In genomic region chr19:940591-941291, GRCh38 we compare ENCODE assay signal across 8 cellular contexts. TPM values are rescaled to one million over a fixed set of nuclear protein-coding genes. Genes with fewer than 3 reads are reported as not detected.
A peak's percentile ranks its signal among the peaks of the same experiment; 100 is the strongest.
DNase-seq lines count a peak whose midpoint lies in the region; ATAC-seq and TF ChIP-seq lines count a peak whose summit lies in the region.

No MANE protein-coding gene starts in this region.

- H3K4me3 ChIP-seq in epithelial cell of esophagus (ENCODE audit: low read length) (peak overlapping the region; percentile 29), tibial nerve (peak overlapping the region; percentile 1 to 45 (median 30))

- peaks cover 17% of the 10 kb centered on the region for H3K36me3 Mint-ChIP-seq in activated CD8-positive, alpha-beta memory T cell treated with anti-CD3 and anti-CD28 coated beads, Interleukin-2, amount 10 ng/mL, durations not matched to agents 7 days and 5 days
- H3K36me3 Mint-ChIP-seq in nephron (ENCODE audit: low read depth), result peaks cover 55% of the 10 kb centered on the region

- CTCF ChIA-PET in activated CD8-positive, alpha-beta memory T cell treated with anti-CD3 and anti-CD28 coated beads, Interleukin-2, amount 10 ng/mL, durations not matched to agents 7 days and 5 days (lab: Charles Lee), result interaction anchor here (1.2 to 3.7 kb wide), 4 partner anchors 17 to 78 kb away, joined by 4 to 18 read pairs (median 8); partner anchors contain the start of gene WDR18

- TF ChIP-seq POLR2A in tibial nerve (IDR thresholded peaks at IDR 0.05), result no peak

- no peaks in the 10 kb centered on the region for H3K9me3 ChIP-seq in tibial nerve

- DNase-seq in NCI-H1417 (lab: John Stamatoyannopoulos, UW) (peak in 2 of 3 experiments; percentile 90 to 97), NCI-H1417 treated with DMSO at 0.1 percent for 48 hours (lab: John Stamatoyannopoulos, UW) (no peak), NCI-H2171 (lab: John Stamatoyannopoulos, UW) (peak; percentile 49), epithelial cell of esophagus (ENCODE audit: low read depth) (peak; percentile 48), tibial nerve (ENCODE audit: low spot score in 2 of 2) (peak; percentile 55 to 59)
- peak; percentile 66 for DNase-seq in activated CD8-positive, alpha-beta memory T cell treated with anti-CD3 and anti-CD28 coated beads, Interleukin-2, amount 10 ng/mL, durations not matched to agents 7 days and 5 days

- H3K9me3 Mint-ChIP-seq in activated CD8-positive, alpha-beta memory T cell treated with anti-CD3 and anti-CD28 coated beads, Interleukin-2, amount 10 ng/mL, durations not matched to agents 7 days and 5 days (ENCODE audit: low read depth), result peaks cover 5% of the 10 kb centered on the region
- no peaks in the 10 kb centered on the region for H3K9me3 Mint-ChIP-seq in nephron

- peak in 1 of 2 donors; percentile 14 for TF ChIP-seq EP300 in tibial nerve (IDR thresholded peaks at IDR 0.05)

- H3K36me3 ChIP-seq in tibial nerve, result no peaks in the 10 kb centered on the region

- 24 to 27% methylated on average over 3 to 21 of the region's 64 CpGs for WGBS in tibial nerve, 2 donors

- H3K27me3 ChIP-seq in tibial nerve, result no peaks in the 10 kb centered on the region

- peak; percentile 64 for ATAC-seq in activated CD8-positive, alpha-beta memory T cell treated with anti-CD3 and anti-CD28 coated beads, Interleukin-2, amount 10 ng/mL, durations not matched to agents 7 days and 5 days
- no peak for ATAC-seq in GM21526 (IDR thresholded peaks at IDR 0.05; ENCODE audit: low FRiP score, unreplicated experiment)

- peaks cover 27% of the 10 kb centered on the region for H3K4me1 Mint-ChIP-seq in activated CD8-positive, alpha-beta memory T cell treated with anti-CD3 and anti-CD28 coated beads, Interleukin-2, amount 10 ng/mL, durations not matched to agents 7 days and 5 days
- peaks cover 29% of the 10 kb centered on the region for H3K4me1 Mint-ChIP-seq in nephron

- peaks cover 0 to 44% (median 15%) of the 10 kb centered on the region in 4 donors for H3K4me1 ChIP-seq in tibial nerve

- H3K4me3 Mint-ChIP-seq in activated CD8-positive, alpha-beta memory T cell treated with anti-CD3 and anti-CD28 coated beads, Interleukin-2, amount 10 ng/mL, durations not matched to agents 7 days and 5 days, result peak overlapping the region; percentile 38
- no peak overlapping the region for H3K4me3 Mint-ChIP-seq in nephron

- no peak overlapping the region for H3K27ac Mint-ChIP-seq in activated CD8-positive, alpha-beta memory T cell treated with anti-CD3 and anti-CD28 coated beads, Interleukin-2, amount 10 ng/mL, durations not matched to agents 7 days and 5 days
- H3K27ac Mint-ChIP-seq in nephron, result peak overlapping the region; percentile 74 to 95 (median 80)

- no peaks in the 10 kb centered on the region for H3K27me3 Mint-ChIP-seq in activated CD8-positive, alpha-beta memory T cell treated with anti-CD3 and anti-CD28 coated beads, Interleukin-2, amount 10 ng/mL, durations not matched to agents 7 days and 5 days
- no peaks in the 10 kb centered on the region for H3K27me3 Mint-ChIP-seq in nephron (ENCODE audit: low read depth)

- TF ChIP-seq CTCF in epithelial cell of esophagus (IDR thresholded peaks at IDR 0.05; ENCODE audit: insufficient read depth, low read depth, low read length, missing control alignments) (no peak), nephron (IDR thresholded peaks at IDR 0.05; ENCODE audit: unreplicated experiment in 3 of 3) (no peak), tibial nerve (IDR thresholded peaks at IDR 0.05) (no peak)

- H3K27ac ChIP-seq in tibial nerve, result peak overlapping the region; percentile 43 to 87 (median 78)

RNA-seq across cellular contexts. Expression of gene ARID3A, which starts 14.9 kb away (rescaled TPM):
- total RNA-seq in activated CD8-positive, alpha-beta memory T cell treated with anti-CD3 and anti-CD28 coated beads, Interleukin-2, amount 10 ng/mL, durations not matched to agents 7 days and 5 days, result 10 to 100 TPM; 30.6 to 35.9 TPM
- total RNA-seq in tibial nerve, result 10 to 100 TPM in 3 of 4 donors, 1 to 10 TPM in 1; 8.1 to 15.3 (median 12.5) TPM

RNA-seq across cellular contexts. Expression of gene KISS1R, which starts 23.6 kb away (rescaled TPM):
- total RNA-seq in activated CD8-positive, alpha-beta memory T cell treated with anti-CD3 and anti-CD28 coated beads, Interleukin-2, amount 10 ng/mL, durations not matched to agents 7 days and 5 days, result 1 to 10 TPM in 1 of 2 experiments, under 1 TPM in 1; 0.66 to 1.1 TPM
- total RNA-seq in tibial nerve, result not detected

RNA-seq across cellular contexts. Expression of gene R3HDM4, which starts 27.7 kb away (rescaled TPM):
- 10 to 100 TPM; 63.7 to 73.7 TPM for total RNA-seq in activated CD8-positive, alpha-beta memory T cell treated with anti-CD3 and anti-CD28 coated beads, Interleukin-2, amount 10 ng/mL, durations not matched to agents 7 days and 5 days
- 10 to 100 TPM; 30.2 to 47.7 (median 37.6) TPM for total RNA-seq in tibial nerve

RNA-seq across cellular contexts. Expression of gene WDR18, which starts 43.4 kb away (rescaled TPM):
- 10 to 100 TPM; 64.5 to 87.9 TPM for total RNA-seq in activated CD8-positive, alpha-beta memory T cell treated with anti-CD3 and anti-CD28 coated beads, Interleukin-2, amount 10 ng/mL, durations not matched to agents 7 days and 5 days
- 10 to 100 TPM; 23.3 to 90.6 (median 52.8) TPM for total RNA-seq in tibial nerve

RNA-seq across cellular contexts. Expression of gene RNU6-9, which starts 47.5 kb away (rescaled TPM):
- total RNA-seq in activated CD8-positive, alpha-beta memory T cell treated with anti-CD3 and anti-CD28 coated beads, Interleukin-2, amount 10 ng/mL, durations not matched to agents 7 days and 5 days, result not detected
- total RNA-seq in tibial nerve, result not detected
